In genomic region chr2:47172156-47172921, GRCh38 we compare ENCODE assay signal across 9 cellular contexts. TPM values are rescaled to one million over a fixed set of nuclear protein-coding genes. Genes with fewer than 3 reads are reported as not detected.
DNase-seq lines count a peak whose midpoint lies in the region; ATAC-seq and TF ChIP-seq lines count a peak whose summit lies in the region.
"Had no signal": no experiment of that assay in that cellular context is flagged by ENCODE, and none has a peak within 500 bp of the region (broad histone marks: within the 10 kb centered on the region; RNA-seq: fewer than 3 reads in every experiment).

No MANE protein-coding gene starts in this region.

- no peak overlapping the region for H2BK120ac ChIP-seq in H9 (ENCODE audit: low read depth, low read length, poor library complexity, severe bottlenecking)

- no peak for TF ChIP-seq POLR2A in adrenal gland (IDR thresholded peaks at IDR 0.05)

- no peak overlapping the region for H4K8ac ChIP-seq in H9 (replicated peaks; ENCODE audit: insufficient read length, low read depth, low read length)

- H3K79me2 ChIP-seq in ACC112 (ENCODE audit: control insufficient read depth, insufficient read depth, low read length, unreplicated experiment) (peaks cover 89% of the 10 kb centered on the region), H9 (ENCODE audit: insufficient read depth, low read length) (peaks cover 53% of the 10 kb centered on the region)

- H3K36me3 ChIP-seq in ACC112 (ENCODE audit: insufficient read depth, low read length) (peaks cover 16% of the 10 kb centered on the region; the same call in 1 of the 2 replicates), adrenal gland (replicated peaks in 1 of 2) (peaks cover 0 to 23% of the 10 kb centered on the region in 2 donors)

- no peaks in the 10 kb centered on the region for H3K79me1 ChIP-seq in H9 (ENCODE audit: insufficient read depth, low read depth, low read length, poor library complexity, severe bottlenecking)

- H3T11ph ChIP-seq in H9 (ENCODE audit: low read length) = no peak overlapping the region

- no CpG with 5 or more reads among the region's 9 CpGs for WGBS in H9 (ENCODE audit: extremely low coverage, insufficient read length, low lambda C conversion rate)
- WGBS in adrenal gland, 4 donors = 21 to 34% (median 24%) methylated on average over 9 of the region's 9 CpGs

- no peak overlapping the region for H4K91ac ChIP-seq in H9 (ENCODE audit: insufficient read length, low read depth, low read length)

- H3K9ac ChIP-seq in H9 (ENCODE audit: extremely low read depth, insufficient read length, low read length) = no peak overlapping the region

- H3K4me3 ChIP-seq in ACC112 (ENCODE audit: low read depth, low read length) (peak overlapping the region; percentile 98), adrenal gland (peak overlapping the region in 1 of 4 donors; percentile 93)

- no peak overlapping the region for H3K18ac ChIP-seq in H9 (ENCODE audit: insufficient read length, low read depth, low read length)

- no peak overlapping the region for H2BK20ac ChIP-seq in H9 (ENCODE audit: low read depth, low read length, poor library complexity, severe bottlenecking)

- H4K20me1 ChIP-seq in H9 (ENCODE audit: control insufficient read depth, insufficient read depth, insufficient read length) = no peaks in the 10 kb centered on the region

- H3K9me3 ChIP-seq in H9 (ENCODE audit: control insufficient read depth, low read depth, low read length) (no peaks in the 10 kb centered on the region), adrenal gland (replicated peaks in 1 of 3) (no peaks in the 10 kb centered on the region)

- H3K23me2 ChIP-seq in H9 (ENCODE audit: insufficient read length, low read depth, low read length, poor library complexity, severe bottlenecking) = peaks cover 13% of the 10 kb centered on the region

- H3K4me1 Mint-ChIP-seq in H9 (peaks cover 46 to 50% of the 10 kb centered on the region in 2 experiments), memory B cell (peaks cover 37% of the 10 kb centered on the region)

- H3K27me3 Mint-ChIP-seq in H9 (ENCODE audit: low read depth) = no peaks in the 10 kb centered on the region; the same call in 1 of the 2 replicates
- H3K27me3 Mint-ChIP-seq in memory B cell = no peaks in the 10 kb centered on the region

- no peak overlapping the region for H3K23ac ChIP-seq in H9 (ENCODE audit: insufficient read length, low read depth, low read length)

- no peak overlapping the region for H2BK5ac ChIP-seq in H9 (ENCODE audit: insufficient read length, low read length)

- no peak overlapping the region for H2BK15ac ChIP-seq in H9 (ENCODE audit: low read depth, low read length)

- H3K56ac ChIP-seq in H9 (ENCODE audit: insufficient read length, low read depth, low read length) = no peak overlapping the region

- peaks cover 4 to 7% of the 10 kb centered on the region in 2 experiments; a peak in 4 of 5 replicates for H3K9me3 Mint-ChIP-seq in H9
- no peaks in the 10 kb centered on the region for H3K9me3 Mint-ChIP-seq in memory B cell

- TF ChIP-seq CTCF in H9 (conservative IDR thresholded peaks at IDR 0.05) (no peak), adrenal gland (IDR thresholded peaks at IDR 0.05) (no peak)

- peak overlapping the region; percentile 28 for H3K4me2 ChIP-seq in H9 (ENCODE audit: insufficient read depth, insufficient read length, low read length)

- H3K4ac ChIP-seq in H9 (ENCODE audit: low read depth, low read length) = no peak overlapping the region

- no peak overlapping the region for H2AK5ac ChIP-seq in H9 (ENCODE audit: insufficient read length, low read length)

- H3K27ac Mint-ChIP-seq in H9 = peak overlapping the region in 1 of 3 experiments; percentile 51; a peak in 1 of 7 replicates
- peak overlapping the region; percentile 100 for H3K27ac Mint-ChIP-seq in memory B cell

- no peak overlapping the region for H3K14ac ChIP-seq in H9 (ENCODE audit: insufficient read depth, low read length)

- DNase-seq in H9 (no peak), adrenal gland (peak in 5 of 7 donors; percentile 49 to 76 (median 60)), memory B cell (ENCODE audit: low spot score in 2 of 2) (no peak), GM03348 (ENCODE audit: low spot score) (no peak), mesenteric fat pad (ENCODE audit: low spot score) (no peak)
- DNase-seq: activated effector memory CD4-positive, alpha-beta T cell treated with anti-CD3 and anti-CD28 coated beads, Interleukin-2, amount 50 U/mL, for 16 hours had no signal

- H3K27me3 ChIP-seq in ACC112 (ENCODE audit: insufficient read depth, low read length) = no peaks in the 10 kb centered on the region
- H3K27me3 ChIP-seq in H9 (ENCODE audit: insufficient read depth, low read length) = no peaks in the 10 kb centered on the region
- H3K27me3 ChIP-seq in adrenal gland = no peaks in the 10 kb centered on the region

- H3K4me3 Mint-ChIP-seq in H9 (peak overlapping the region; percentile 90 to 100; a peak in 4 of 5 replicates), memory B cell (peak overlapping the region; percentile 56)

- H3K4me1 ChIP-seq in ACC112 (ENCODE audit: control insufficient read depth, insufficient read depth, low read length, unreplicated experiment) = peaks cover 51% of the 10 kb centered on the region
- peaks cover 8% of the 10 kb centered on the region; the same call in 1 of the 2 replicates for H3K4me1 ChIP-seq in H9 (ENCODE audit: insufficient read depth, low read length)
- H3K4me1 ChIP-seq in adrenal gland (replicated peaks in 1 of 2) = peaks cover 42 to 66% of the 10 kb centered on the region in 2 donors

- ATAC-seq in memory B cell (ENCODE audit: low read depth) (no peak), GM19455 (IDR thresholded peaks at IDR 0.05; ENCODE audit: unreplicated experiment) (no peak), HG03095 (IDR thresholded peaks at IDR 0.05; ENCODE audit: unreplicated experiment) (no peak)

- H3K27ac ChIP-seq in ACC112 (ENCODE audit: low read depth, low read length) (no peak overlapping the region), H9 (ENCODE audit: insufficient read length, low read depth, low read length) (no peak overlapping the region), adrenal gland (peak overlapping the region in 3 of 5 donors; percentile 4 to 99 (median 45))

- no peak overlapping the region for H2BK12ac ChIP-seq in H9 (ENCODE audit: insufficient read length, low read depth, low read length)

- H4K5ac ChIP-seq in H9 (ENCODE audit: insufficient read length, low read depth, low read length) = no peak overlapping the region

- H2AFZ ChIP-seq in ACC112 (ENCODE audit: low read length, unreplicated experiment) (no peak overlapping the region), H9 (ENCODE audit: low read length) (no peak overlapping the region)

- intact Hi-C loops in adrenal gland (cut with DNase I) = no loop called here

- peaks cover 23 to 46% (median 44%) of the 10 kb centered on the region in 3 experiments for H3K36me3 Mint-ChIP-seq in H9 (ENCODE audit: insufficient read depth in 1 of 3, low read depth in 3 of 3)
- H3K36me3 Mint-ChIP-seq in memory B cell = peaks cover 9% of the 10 kb centered on the region

RNA-seq across cellular contexts. Expression of gene CALM2, which starts 4.0 kb away (rescaled TPM):
- 462 and 466 TPM in 2 replicates for total RNA-seq in H9 (2021)
- 100 to 1,000 TPM; 454 to 751 (median 594) TPM for total RNA-seq in adrenal gland
- 1,000 to 10,000 TPM in 1 of 3 donors, 100 to 1,000 TPM in 2; 452 to 1,243 (median 521) TPM for polyA plus RNA-seq in adrenal gland
- total RNA-seq in mesenteric fat pad = 354 TPM

RNA-seq across cellular contexts. Expression of gene STPG4, which starts 17.2 kb away (rescaled TPM):
- total RNA-seq in H9 (2021) (0.13 and 0.42 TPM in 2 replicates), adrenal gland (not detected), mesenteric fat pad (not detected)
- polyA plus RNA-seq in adrenal gland = under 1 TPM in 1 of 3 donors, not detected in 2; 0.24 TPM

Comparison
In these comparisons a context has a peak if more than half of its experiments do, and no peak if none do; other contexts are left out.
1. H3K27ac ChIP-seq: peak in adrenal gland (3 of 5); none in ACC112 (single experiment) and H9 (single experiment).
2. DNase-seq: peak in adrenal gland (5 of 7); none in H9 (single experiment), memory B cell (0 of 2), GM03348 (single experiment) and mesenteric fat pad (single experiment).